17 cellular contexts compared by ENCODE assay signal in the genomic region with DNA sequence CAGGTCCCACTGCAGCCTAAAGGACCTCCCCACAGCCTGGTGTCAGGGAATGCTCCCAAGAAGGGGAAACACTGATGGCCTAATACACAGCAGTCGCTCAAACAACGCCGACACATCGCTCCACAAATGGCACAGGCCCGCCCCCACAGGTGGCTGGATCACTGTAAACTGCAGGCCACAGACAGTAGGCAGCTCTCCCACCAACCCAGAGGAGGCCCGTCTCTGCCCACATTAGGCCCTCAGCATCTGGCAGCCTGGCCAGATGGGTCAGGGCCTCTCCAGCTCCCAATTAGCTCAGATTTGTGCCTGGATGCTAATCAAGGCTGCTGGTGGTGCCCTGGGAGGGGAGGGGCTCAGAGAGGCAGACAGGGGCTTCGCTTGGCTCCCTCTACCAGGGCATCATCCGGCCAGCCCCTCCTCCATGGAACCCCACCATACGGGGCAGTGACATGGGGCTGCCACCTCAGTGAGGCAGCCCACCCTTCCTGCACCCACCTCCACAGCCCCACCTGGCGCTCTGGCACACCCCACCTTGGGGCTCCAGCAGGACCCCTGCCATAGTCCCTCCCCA. TPM values are rescaled to one million over a fixed set of nuclear protein-coding genes. Genes with fewer than 3 reads are reported as not detected.
A peak's percentile ranks its signal among the peaks of the same experiment; 100 is the strongest.
DNase-seq lines count a peak whose midpoint lies in the region; ATAC-seq and TF ChIP-seq lines count a peak whose summit lies in the region.
"Had no signal": no experiment of that assay in that cellular context is flagged by ENCODE, and none has a peak within 500 bp of the region (broad histone marks: within the 10 kb centered on the region; RNA-seq: fewer than 3 reads in every experiment).

No MANE protein-coding gene starts in this region.

- no peak for TF ChIP-seq POLR2A in suprapubic skin (IDR thresholded peaks at IDR 0.05)

- no peak overlapping the region for H3K4me3 ChIP-seq in suprapubic skin
- H3K4me3 ChIP-seq: A549, smooth muscle cell, thoracic aorta had no signal

- intact Hi-C loops in left colon (cut with DNase I, micrococcal nuclease), result no loop called here

- no peak overlapping the region for H3K27ac ChIP-seq in suprapubic skin
- H3K27ac ChIP-seq: A549, KMS-11, thoracic aorta had no signal

- peak; percentile 28 for DNase-seq in activated CD4-positive, CD25-positive, alpha-beta regulatory T cell treated with anti-CD3 and anti-CD28 coated beads, Interleukin-2, amount 50 U/mL, for 72 hours
- DNase-seq in activated naive CD4-positive, alpha-beta T cell treated with anti-CD3 and anti-CD28 coated beads, Interleukin-2, amount 50 U/mL, for 16 hours, result peak; percentile 3
- DNase-seq in left colon, result peak; percentile 2 to 13
- peak; percentile 38 to 75 for DNase-seq in suprapubic skin (ENCODE audit: low spot score in 2 of 2)
- no peak for DNase-seq in KBM-7
- DNase-seq: activated CD4-positive, alpha-beta T cell treated with anti-CD3 and anti-CD28 coated beads, Interleukin-2, amount 50 U/mL, for 1 hour; immature natural killer cell; NCI-H2029 had no signal

- H3K36me3 ChIP-seq in suprapubic skin, result no peaks in the 10 kb centered on the region
- H3K36me3 ChIP-seq: thoracic aorta had no signal

- no peak for TF ChIP-seq CTCF in suprapubic skin (IDR thresholded peaks at IDR 0.05)

- H3K27me3 ChIP-seq in suprapubic skin, result no peaks in the 10 kb centered on the region

- no peaks in the 10 kb centered on the region for H3K9me3 ChIP-seq in suprapubic skin
- H3K9me3 ChIP-seq: A549, Caco-2, thoracic aorta had no signal

- in situ Hi-C loops in KBM-7 (cut with MboI; ENCODE audit: low pct_unique_long_range_greater_than_20kb, low sequenced_read_pairs), result no loop called here

- H3K4me1 ChIP-seq in suprapubic skin, result no peaks in the 10 kb centered on the region
- H3K4me1 ChIP-seq: A549, Caco-2 had no signal

- TF ChIP-seq EP300 in suprapubic skin (IDR thresholded peaks at IDR 0.05), result no peak

- 93% methylated on average over 3 of the region's 10 CpGs for WGBS in suprapubic skin

- no peak for ATAC-seq in activated CD4-positive, CD25-positive, alpha-beta regulatory T cell treated with anti-CD3 and anti-CD28 coated beads, Interleukin-2, amount 50 U/mL, for 24 hours
- ATAC-seq in left colon (no peak), HG02970 (IDR thresholded peaks at IDR 0.05; ENCODE audit: low FRiP score, unreplicated experiment) (no peak), HG03045 (IDR thresholded peaks at IDR 0.05; ENCODE audit: unreplicated experiment) (no peak)
- ATAC-seq: A549; naive thymus-derived CD8-positive, alpha-beta T cell had no signal

RNA-seq across cellular contexts. Expression of a gene that starts 42.7 kb away (rescaled TPM):
- under 1 TPM; 0.61 to 0.76 TPM for total RNA-seq in left colon
- total RNA-seq in suprapubic skin, result 1 to 10 TPM in 2 of 4 donors, under 1 TPM in 2; 0.89 to 5.1 (median 1.2) TPM
- total RNA-seq: Caco-2; naive thymus-derived CD8-positive, alpha-beta T cell; smooth muscle cell had no signal
